ENCODE assay signal across 24 cellular contexts in genomic region chr10:123227706-123228105, GRCh38.
A peak's percentile ranks its signal among the peaks of the same experiment; 100 is the strongest.
DNase-seq lines count a peak whose midpoint lies in the region; ATAC-seq, FAIRE-seq and TF ChIP-seq lines count a peak whose summit lies in the region.
"Had no signal": no experiment of that assay in that cellular context is flagged by ENCODE, and none has a peak within 500 bp of the region (broad histone marks: within the 10 kb centered on the region; RNA-seq: fewer than 3 reads in every experiment).

No MANE protein-coding gene starts in this region.

- peaks cover 19% of the 10 kb centered on the region for H3K36me3 Mint-ChIP-seq in activated CD8-positive, alpha-beta memory T cell treated with anti-CD3 and anti-CD28 coated beads, Interleukin-2, amount 10 ng/mL, durations not matched to agents 7 days and 5 days
- H3K36me3 Mint-ChIP-seq in T-helper 17 cell (ENCODE audit: low read depth) = peaks cover 8% of the 10 kb centered on the region

- peak; percentile 11 for DNase-seq in HPDE6-E6E7 (ENCODE audit: extremely low spot score)
- peak; percentile 74 for DNase-seq in NCI-H510A treated with DMSO at 0.1 percent for 48 hours (lab: John Stamatoyannopoulos, UW)
- peak; percentile 91 for DNase-seq in bronchial epithelial cell (ENCODE audit: low read depth)
- peak; percentile 10 for DNase-seq in myocyte (ENCODE audit: low read depth)
- no peak for DNase-seq in activated CD8-positive, alpha-beta memory T cell treated with anti-CD3 and anti-CD28 coated beads, Interleukin-2, amount 10 ng/mL, durations not matched to agents 7 days and 5 days
- DNase-seq in T-helper 17 cell = no peak
- DNase-seq: BE2C; CD8-positive, alpha-beta memory T cell; H7; IMR-90; KG1; NCI-H1092 treated with DMSO at 0.1 percent for 48 hours; NCI-H1436 treated with DMSO at 0.1 percent for 48 hours; NCI-H1930; NCI-H2107; NCI-H526; NCI-H82; NK-92 treated with Interleukin-12 subunit alpha and Interleukin-12 subunit beta, amount 100 ng/mL, for 24 hours; SHP77 had no signal

- no peak overlapping the region for H3K4me3 Mint-ChIP-seq in activated CD8-positive, alpha-beta memory T cell treated with anti-CD3 and anti-CD28 coated beads, Interleukin-2, amount 10 ng/mL, durations not matched to agents 7 days and 5 days
- no peak overlapping the region for H3K4me3 Mint-ChIP-seq in T-helper 17 cell
- H3K4me3 Mint-ChIP-seq: CD14-positive monocyte; CD8-positive, alpha-beta memory T cell had no signal

- no peaks in the 10 kb centered on the region for H3K4me1 Mint-ChIP-seq in activated CD8-positive, alpha-beta memory T cell treated with anti-CD3 and anti-CD28 coated beads, Interleukin-2, amount 10 ng/mL, durations not matched to agents 7 days and 5 days
- no peaks in the 10 kb centered on the region for H3K4me1 Mint-ChIP-seq in T-helper 17 cell
- H3K4me1 Mint-ChIP-seq: CD14-positive monocyte; CD8-positive, alpha-beta memory T cell had no signal

- no peak overlapping the region for H3K27ac Mint-ChIP-seq in activated CD8-positive, alpha-beta memory T cell treated with anti-CD3 and anti-CD28 coated beads, Interleukin-2, amount 10 ng/mL, durations not matched to agents 7 days and 5 days
- H3K27ac Mint-ChIP-seq in T-helper 17 cell = no peak overlapping the region
- H3K27ac Mint-ChIP-seq: CD14-positive monocyte; CD8-positive, alpha-beta memory T cell had no signal

- no peak for ATAC-seq in activated CD8-positive, alpha-beta memory T cell treated with anti-CD3 and anti-CD28 coated beads, Interleukin-2, amount 10 ng/mL, durations not matched to agents 7 days and 5 days
- ATAC-seq in T-helper 17 cell (no peak), HG03280 (IDR thresholded peaks at IDR 0.05; ENCODE audit: unreplicated experiment) (no peak)

- no peaks in the 10 kb centered on the region for H3K36me3 ChIP-seq in bronchial epithelial cell (ENCODE audit: control insufficient read depth, insufficient read depth, low read length)
- H3K36me3 ChIP-seq: BE2C had no signal

- CTCF ChIA-PET in activated CD8-positive, alpha-beta memory T cell treated with anti-CD3 and anti-CD28 coated beads, Interleukin-2, amount 10 ng/mL, durations not matched to agents 7 days and 5 days (lab: Charles Lee) = no interaction called here

- H3K4me3 ChIP-seq in bronchial epithelial cell (ENCODE audit: low read depth, low read length) = no peak overlapping the region
- H3K4me3 ChIP-seq: PC-9, SK-N-MC had no signal

- no peaks in the 10 kb centered on the region for H3K27me3 Mint-ChIP-seq in activated CD8-positive, alpha-beta memory T cell treated with anti-CD3 and anti-CD28 coated beads, Interleukin-2, amount 10 ng/mL, durations not matched to agents 7 days and 5 days
- no peaks in the 10 kb centered on the region for H3K27me3 Mint-ChIP-seq in T-helper 17 cell
- H3K27me3 Mint-ChIP-seq: CD8-positive, alpha-beta memory T cell had no signal

- TF ChIP-seq CTCF in bronchial epithelial cell (IDR thresholded peaks at IDR 0.05; ENCODE audit: insufficient read depth, low read length, severe bottlenecking) = no peak

- FAIRE-seq in bronchial epithelial cell (lab: Jason Lieb, UNC) = no peak
- FAIRE-seq: GM18507 had no signal

- H3K9me3 ChIP-seq in T-helper 17 cell (ENCODE audit: control insufficient read depth, low read length, poor library complexity, severe bottlenecking) = no peaks in the 10 kb centered on the region
- H3K9me3 ChIP-seq: BE2C had no signal

- no peaks in the 10 kb centered on the region for H3K27me3 ChIP-seq in bronchial epithelial cell (ENCODE audit: control insufficient read depth, insufficient read depth, low read length)
- H3K27me3 ChIP-seq: BE2C had no signal

- H3K9me3 Mint-ChIP-seq in activated CD8-positive, alpha-beta memory T cell treated with anti-CD3 and anti-CD28 coated beads, Interleukin-2, amount 10 ng/mL, durations not matched to agents 7 days and 5 days (ENCODE audit: low read depth) = peaks cover 4% of the 10 kb centered on the region

Comparison
In these comparisons a context has a peak if more than half of its experiments do, and no peak if none do; other contexts are left out.
1. DNase-seq: peak in HPDE6-E6E7 (single experiment), NCI-H510A treated with DMSO at 0.1 percent for 48 hours (single experiment), bronchial epithelial cell (single experiment) and myocyte (single experiment); none in activated CD8-positive, alpha-beta memory T cell treated with anti-CD3 and anti-CD28 coated beads, Interleukin-2, amount 10 ng/mL, durations not matched to agents 7 days and 5 days (single experiment) and T-helper 17 cell (0 of 3).